ENCODE assay signal across 21 cellular contexts in genomic region chr19:39924389-39924788, GRCh38. TPM values are rescaled to one million over a fixed set of nuclear protein-coding genes. Genes with fewer than 3 reads are reported as not detected.
DNase-seq lines count a peak whose midpoint lies in the region; ATAC-seq and TF ChIP-seq lines count a peak whose summit lies in the region.
"Had no signal": no experiment of that assay in that cellular context is flagged by ENCODE, and none has a peak within 500 bp of the region (broad histone marks: within the 10 kb centered on the region; RNA-seq: fewer than 3 reads in every experiment).

No MANE protein-coding gene starts in this region.

- no peak overlapping the region for H3K4me3 Mint-ChIP-seq in central memory CD8-positive, alpha-beta T cell
- H3K4me3 Mint-ChIP-seq: CD4-positive, alpha-beta T cell; HFFc6 had no signal

- peaks cover 7% of the 10 kb centered on the region for H3K36me3 Mint-ChIP-seq in central memory CD8-positive, alpha-beta T cell (ENCODE audit: insufficient read depth)

- TF ChIP-seq CTCF in spleen (IDR thresholded peaks at IDR 0.05 in 8 of 11, conservative IDR thresholded peaks at IDR 0.05 in 3 of 11) = no peak
- TF ChIP-seq CTCF in esophagus squamous epithelium (IDR thresholded peaks at IDR 0.05) = no peak

- 95 to 98% (median 96%) methylated on average over 35 to 37 of the region's 37 CpGs for WGBS in spleen, 5 donors
- 91 to 95% methylated on average over 15 to 22 of the region's 37 CpGs for WGBS in esophagus squamous epithelium, 2 donors

- intact Hi-C loops in left colon (cut with DNase I, micrococcal nuclease) (no loop called here), spleen (cut with DNase I; ENCODE audit: low total_unique reads) (no loop called here), esophagus squamous epithelium (cut with DNase I) (no loop called here)

- no peaks in the 10 kb centered on the region for H3K36me3 ChIP-seq in H7 (replicated peaks; ENCODE audit: control insufficient read depth, insufficient read depth, low read length)
- H3K36me3 ChIP-seq in spleen = no peaks in the 10 kb centered on the region
- H3K36me3 ChIP-seq in esophagus squamous epithelium = no peaks in the 10 kb centered on the region
- H3K36me3 ChIP-seq: HAP-1, MG63 had no signal

- no peaks in the 10 kb centered on the region for H3K27me3 ChIP-seq in H7 (ENCODE audit: control insufficient read depth, insufficient read depth, low read length)
- peaks cover 0 to 3% (median 0%) of the 10 kb centered on the region in 7 donors for H3K27me3 ChIP-seq in spleen (replicated peaks in 1 of 7)
- H3K27me3 ChIP-seq in esophagus squamous epithelium = no peaks in the 10 kb centered on the region
- H3K27me3 ChIP-seq: BLaER1 treated with 17β-estradiol and CSF1 and Interleukin-3, amounts not matched to agents 10 nM and 100 nM; MG63 had no signal

- H3K4me1 ChIP-seq in spleen (no peaks in the 10 kb centered on the region), esophagus squamous epithelium (no peaks in the 10 kb centered on the region)
- H3K4me1 ChIP-seq: A549, HAP-1 had no signal

- TF ChIP-seq POLR2A in spleen (IDR thresholded peaks at IDR 0.05) = no peak
- TF ChIP-seq POLR2A in esophagus squamous epithelium (IDR thresholded peaks at IDR 0.05) = no peak

- H3K4me3 ChIP-seq in H7 (ENCODE audit: insufficient read depth, low read depth, low read length) = no peak overlapping the region
- H3K4me3 ChIP-seq in spleen = no peak overlapping the region
- no peak overlapping the region for H3K4me3 ChIP-seq in esophagus squamous epithelium
- H3K4me3 ChIP-seq: A549; BLaER1 treated with 17β-estradiol and CSF1 and Interleukin-3, amounts not matched to agents 10 nM and 100 nM; HAP-1; MG63 had no signal

- H3K27ac Mint-ChIP-seq in central memory CD8-positive, alpha-beta T cell (ENCODE audit: low read depth) = peak overlapping the region; percentile 84
- H3K27ac Mint-ChIP-seq: CD4-positive, alpha-beta T cell; HFFc6 had no signal

- DNase-seq in H7 (peak; percentile 53), left colon (peak in 1 of 2 donors; percentile 3), spleen (peak; percentile 49), esophagus squamous epithelium (lab: John Stamatoyannopoulos, UW) (no peak)
- DNase-seq in central memory CD8-positive, alpha-beta T cell (ENCODE audit: low spot score in 2 of 2) = no peak
- DNase-seq in effector CD4-positive, alpha-beta T cell = no peak
- DNase-seq: AML-193; CD4-positive, alpha-beta T cell; HFFc6; KG1; MG63; NCI-H2029 treated with DMSO at 0.1 percent for 48 hours; NCI-H2227 treated with DMSO at 0.1 percent for 48 hours; NCI-H526 treated with DMSO at 0.1 percent for 48 hours; SHP77 had no signal

- H3K27me3 Mint-ChIP-seq in central memory CD8-positive, alpha-beta T cell = no peaks in the 10 kb centered on the region
- H3K27me3 Mint-ChIP-seq: CD4-positive, alpha-beta T cell had no signal

- peaks cover 0 to 4% (median 0%) of the 10 kb centered on the region in 8 donors for H3K9me3 ChIP-seq in spleen
- peaks cover 0 to 4% (median 0%) of the 10 kb centered on the region in 3 donors for H3K9me3 ChIP-seq in esophagus squamous epithelium
- H3K9me3 ChIP-seq: HAP-1, MG63 had no signal

- peaks cover 10% of the 10 kb centered on the region for H3K4me1 Mint-ChIP-seq in central memory CD8-positive, alpha-beta T cell

- H3K27ac ChIP-seq in spleen (no peak overlapping the region), esophagus squamous epithelium (no peak overlapping the region)
- H3K27ac ChIP-seq: A549; BLaER1 treated with 17β-estradiol and CSF1 and Interleukin-3, amounts not matched to agents 10 nM and 100 nM; RWPE1 had no signal

- no peaks in the 10 kb centered on the region for H3K9me3 Mint-ChIP-seq in central memory CD8-positive, alpha-beta T cell
- H3K9me3 Mint-ChIP-seq: CD4-positive, alpha-beta T cell; HFFc6 had no signal

- no peak for ATAC-seq in central memory CD8-positive, alpha-beta T cell (replicated peaks; ENCODE audit: extremely low read depth, poor library complexity, severe bottlenecking)
- peak; percentile 4 for ATAC-seq in left colon
- ATAC-seq in GM21360 (IDR thresholded peaks at IDR 0.05; ENCODE audit: unreplicated experiment) = no peak
- no peak for ATAC-seq in HG02981 (IDR thresholded peaks at IDR 0.05; ENCODE audit: unreplicated experiment)
- ATAC-seq: A549 had no signal

RNA-seq across cellular contexts. Expression of gene FCGBP, which starts 10.0 kb away (rescaled TPM):
- 0.10 and 0.22 TPM in 2 replicates for total RNA-seq in H7 (2014; rRNA removed; shearing (Covaris generic))
- total RNA-seq in left colon (1,000 to 10,000 TPM; 6,411 to 6,996 TPM), spleen (10 to 100 TPM in 3 of 7 donors, 1 to 10 TPM in 4; 4.3 to 18.9 (median 9.0) TPM), esophagus squamous epithelium (10 to 100 TPM in 3 of 4 donors, 1 to 10 TPM in 1; 5.7 to 79.9 (median 41.0) TPM)
- 1 to 10 TPM in 2 of 3 donors, under 1 TPM in 1; 0.91 to 1.8 (median 1.2) TPM for polyA plus RNA-seq in spleen

RNA-seq across cellular contexts. Expression of gene PSMC4, which starts 46.6 kb away (rescaled TPM):
- total RNA-seq in H7 (2014; rRNA removed; shearing (Covaris generic)) = 153 and 227 TPM in 2 replicates
- total RNA-seq in left colon (10 to 100 TPM; 71.7 to 83.1 TPM), spleen (10 to 100 TPM; 58.9 to 85.4 (median 65.4) TPM), esophagus squamous epithelium (100 to 1,000 TPM in 1 of 4 donors, 10 to 100 TPM in 3; 80.1 to 112 (median 94.8) TPM)
- polyA plus RNA-seq in spleen = 10 to 100 TPM; 53.2 to 66.4 (median 55.5) TPM

Comparison
In these comparisons a context has a peak if more than half of its experiments do, and no peak if none do; other contexts are left out.
1. DNase-seq: peak in H7 (single experiment) and spleen (single experiment); none in central memory CD8-positive, alpha-beta T cell (0 of 2), esophagus squamous epithelium (single experiment) and effector CD4-positive, alpha-beta T cell (single experiment).
2. RNA of gene FCGBP, which starts 10.0 kb away (total RNA-seq): 6,411 to 6,996 TPM in left colon; 5.7 to 79.9 TPM in esophagus squamous epithelium, 4.3 to 18.9 TPM in spleen and 0.10 to 0.22 TPM in H7; every median in the first group is over 10 times any median in the second.